Comparison of ENCODE assay signal across 20 cellular contexts in the genomic region with DNA sequence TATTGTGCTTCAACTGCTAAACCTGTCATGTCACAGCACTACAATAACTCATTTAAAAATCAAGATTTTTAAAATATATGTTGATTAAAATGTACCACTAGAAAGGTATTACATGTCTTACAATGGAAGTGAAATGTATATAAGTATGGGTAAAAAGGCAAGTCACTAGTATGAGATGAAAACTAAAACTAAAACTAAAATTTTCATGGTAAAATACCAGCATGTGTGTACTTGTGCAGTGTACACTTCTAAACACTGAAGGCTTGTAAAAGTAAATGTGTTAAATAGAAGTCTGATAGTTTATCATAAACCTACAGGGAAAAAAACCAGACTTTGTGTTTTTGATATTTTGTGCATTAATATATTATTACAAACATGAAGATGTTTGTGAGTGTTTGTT. TPM values are rescaled to one million over a fixed set of nuclear protein-coding genes. Genes with fewer than 3 reads are reported as not detected.
DNase-seq lines count a peak whose midpoint lies in the region; ATAC-seq lines count a peak whose summit lies in the region.
"Had no signal": no experiment of that assay in that cellular context is flagged by ENCODE, and none has a peak within 500 bp of the region (broad histone marks: within the 10 kb centered on the region; RNA-seq: fewer than 3 reads in every experiment).

No MANE protein-coding gene starts in this region.

- ATAC-seq in GM18861 (IDR thresholded peaks at IDR 0.05; ENCODE audit: unreplicated experiment) = peak; percentile 37
- peak; percentile 44 for ATAC-seq in GM21447 (IDR thresholded peaks at IDR 0.05; ENCODE audit: unreplicated experiment)
- peak; percentile 44 for ATAC-seq in HG03280 (IDR thresholded peaks at IDR 0.05; ENCODE audit: unreplicated experiment)
- ATAC-seq: CD8-positive, alpha-beta T cell; SK-N-SH treated with all-trans-retinoic acid at 6 μM for 48 hours had no signal

- H3K9me3 Mint-ChIP-seq in activated CD4-positive, alpha-beta memory T cell treated with anti-CD3 and anti-CD28 coated beads for 36 hours = peaks cover 11% of the 10 kb centered on the region
- H3K9me3 Mint-ChIP-seq: CD8-positive, alpha-beta T cell had no signal

- no peak for DNase-seq in NCI-H1436 treated with DMSO at 0.1 percent for 48 hours (lab: John Stamatoyannopoulos, UW)
- no peak for DNase-seq in NCI-H1092 (lab: John Stamatoyannopoulos, UW)
- DNase-seq in activated CD4-positive, alpha-beta memory T cell treated with anti-CD3 and anti-CD28 coated beads for 36 hours = no peak
- no peak for DNase-seq in activated naive CD4-positive, alpha-beta T cell treated with anti-CD3 and anti-CD28 coated beads, Interleukin-2, amount 50 U/mL, for 16 hours
- DNase-seq: BE2C; CD8-positive, alpha-beta T cell; DND-41; HCEC 1CT; NCI-H1092 treated with DMSO at 0.1 percent for 48 hours; NCI-H1694; NCI-H226; NCI-H524 treated with DMSO at 0.1 percent for 48 hours; SHP77; T-helper 1 cell; T1000 had no signal

- no peaks in the 10 kb centered on the region for H3K27me3 Mint-ChIP-seq in activated CD4-positive, alpha-beta memory T cell treated with anti-CD3 and anti-CD28 coated beads for 36 hours

- H3K4me1 Mint-ChIP-seq in activated CD4-positive, alpha-beta memory T cell treated with anti-CD3 and anti-CD28 coated beads for 36 hours (ENCODE audit: low read depth) = peaks cover 21% of the 10 kb centered on the region

- H3K36me3 Mint-ChIP-seq in activated CD4-positive, alpha-beta memory T cell treated with anti-CD3 and anti-CD28 coated beads for 36 hours = peaks cover 4% of the 10 kb centered on the region
- H3K36me3 Mint-ChIP-seq: CD8-positive, alpha-beta T cell had no signal

- no peak overlapping the region for H3K27ac Mint-ChIP-seq in activated CD4-positive, alpha-beta memory T cell treated with anti-CD3 and anti-CD28 coated beads for 36 hours
- H3K27ac Mint-ChIP-seq: CD8-positive, alpha-beta T cell had no signal

- intact Hi-C loops in activated CD4-positive, alpha-beta memory T cell treated with anti-CD3 and anti-CD28 coated beads for 36 hours (cut with micrococcal nuclease) = loop anchor here (2.0 kb wide), 1 partner anchor 14 kb away; the partner anchor contains the start of gene TMEM244

- POLR2A ChIA-PET in activated CD4-positive, alpha-beta memory T cell treated with anti-CD3 and anti-CD28 coated beads for 36 hours (lab: Charles Lee) = no interaction called here

- CTCF ChIA-PET in activated CD4-positive, alpha-beta memory T cell treated with anti-CD3 and anti-CD28 coated beads for 36 hours (lab: Charles Lee) = interaction anchor here (0.6 kb wide), 1 partner anchor 109 kb away, joined by 5 read pairs; no protein-coding TSS in a partner anchor

- no peak overlapping the region for H3K4me3 Mint-ChIP-seq in activated CD4-positive, alpha-beta memory T cell treated with anti-CD3 and anti-CD28 coated beads for 36 hours
- H3K4me3 Mint-ChIP-seq: CD8-positive, alpha-beta T cell had no signal

RNA-seq across cellular contexts. Expression of gene TMEM244, which starts 13.7 kb away (rescaled TPM):
- total RNA-seq in activated CD4-positive, alpha-beta memory T cell treated with anti-CD3 and anti-CD28 coated beads for 36 hours = not detected
- total RNA-seq: CD8-positive, alpha-beta T cell; MCF 10A had no signal
